In genomic region chr1:166910396-166910994, GRCh38 we compare ENCODE assay signal across 1 cellular context.
TF ChIP-seq lines count a peak whose summit lies in the region.

No MANE protein-coding gene starts in this region.

TF ChIP-seq in K562, 482 proteins besides CTCF, POLR2A, EP300 and RAD21 (continued from another document and continues in another):
- TF ChIP-seq, protein P1, sequence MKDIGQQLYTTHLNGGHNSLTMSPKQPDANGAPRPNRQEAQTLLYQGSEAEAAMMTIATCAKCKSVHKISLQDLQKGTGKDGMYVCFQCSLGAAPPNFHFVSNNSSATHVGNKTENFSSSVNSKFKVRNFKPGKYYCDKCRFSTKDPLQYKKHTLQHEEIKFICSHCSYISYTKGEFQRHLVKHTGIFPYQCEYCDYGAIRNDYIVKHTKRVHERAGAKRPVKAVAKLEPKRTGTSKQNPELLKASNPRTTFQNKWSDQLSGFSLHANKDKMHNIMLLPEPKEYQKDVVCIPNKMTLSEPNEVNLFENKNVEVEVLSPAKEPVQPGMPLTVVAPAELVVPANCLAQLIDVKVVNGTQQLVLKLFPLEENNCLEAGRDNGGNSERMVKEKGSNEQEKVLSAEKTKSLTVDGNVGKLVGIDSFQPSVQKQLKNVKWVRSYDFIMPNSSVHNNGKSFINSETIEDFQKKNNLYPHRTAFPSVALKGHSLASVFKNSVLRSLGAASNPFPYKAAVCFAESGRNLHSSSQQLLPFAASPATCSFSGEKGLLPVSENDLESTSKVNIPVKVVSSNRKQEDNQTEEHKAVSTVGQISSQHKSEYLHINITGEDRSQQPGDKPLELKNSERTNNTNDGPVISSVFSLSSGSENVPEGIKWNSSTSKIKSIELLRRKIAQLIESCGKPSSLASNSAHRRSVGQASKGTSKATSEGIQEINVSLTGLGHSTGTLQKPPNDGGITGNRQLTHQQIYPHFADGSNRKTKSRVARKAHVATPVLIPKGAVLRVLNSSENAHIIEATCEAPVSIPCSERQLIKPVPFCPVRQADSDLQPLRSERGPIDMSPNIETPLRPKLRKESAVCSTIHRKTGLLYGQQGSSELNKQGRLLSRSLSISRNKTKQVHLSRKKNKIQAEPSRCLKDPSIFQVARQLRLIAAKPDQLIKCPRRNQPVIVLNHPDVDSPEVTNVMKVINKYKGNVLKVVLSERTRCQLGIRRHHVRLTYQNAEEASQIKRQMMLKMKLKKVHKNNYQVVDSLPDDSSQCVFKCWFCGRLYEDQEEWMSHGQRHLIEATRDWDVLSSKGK (CRISPR knock-in tag; IDR thresholded peaks at IDR 0.05) = no peak
- TF ChIP-seq, protein P2, sequence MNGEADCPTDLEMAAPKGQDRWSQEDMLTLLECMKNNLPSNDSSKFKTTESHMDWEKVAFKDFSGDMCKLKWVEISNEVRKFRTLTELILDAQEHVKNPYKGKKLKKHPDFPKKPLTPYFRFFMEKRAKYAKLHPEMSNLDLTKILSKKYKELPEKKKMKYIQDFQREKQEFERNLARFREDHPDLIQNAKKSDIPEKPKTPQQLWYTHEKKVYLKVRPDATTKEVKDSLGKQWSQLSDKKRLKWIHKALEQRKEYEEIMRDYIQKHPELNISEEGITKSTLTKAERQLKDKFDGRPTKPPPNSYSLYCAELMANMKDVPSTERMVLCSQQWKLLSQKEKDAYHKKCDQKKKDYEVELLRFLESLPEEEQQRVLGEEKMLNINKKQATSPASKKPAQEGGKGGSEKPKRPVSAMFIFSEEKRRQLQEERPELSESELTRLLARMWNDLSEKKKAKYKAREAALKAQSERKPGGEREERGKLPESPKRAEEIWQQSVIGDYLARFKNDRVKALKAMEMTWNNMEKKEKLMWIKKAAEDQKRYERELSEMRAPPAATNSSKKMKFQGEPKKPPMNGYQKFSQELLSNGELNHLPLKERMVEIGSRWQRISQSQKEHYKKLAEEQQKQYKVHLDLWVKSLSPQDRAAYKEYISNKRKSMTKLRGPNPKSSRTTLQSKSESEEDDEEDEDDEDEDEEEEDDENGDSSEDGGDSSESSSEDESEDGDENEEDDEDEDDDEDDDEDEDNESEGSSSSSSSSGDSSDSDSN (IDR thresholded peaks at IDR 0.05; ENCODE audit: borderline replicate concordance in 1 of 2, low read depth in 2 of 2, low read length in 2 of 2) = no peak
- TF ChIP-seq CTBP1 (IDR thresholded peaks at IDR 0.05; ENCODE audit: borderline replicate concordance) (peak; percentile 70; the same call in 1 of the 2 replicates), RAD51 (IDR thresholded peaks at IDR 0.05; ENCODE audit: borderline replicate concordance, low read depth) (peak; percentile 55; the same call in 1 of the 2 replicates), SAFB2 (IDR thresholded peaks at IDR 0.05; ENCODE audit: borderline replicate concordance, low read depth, low read length, severe bottlenecking) (no peak), KAT2B (IDR thresholded peaks at IDR 0.05; ENCODE audit: low read depth, low read length) (no peak), PML (IDR thresholded peaks at IDR 0.05; ENCODE audit: low read length) (no peak), MCM7 (IDR thresholded peaks at IDR 0.05) (no peak), RBM22 (IDR thresholded peaks at IDR 0.05; ENCODE audit: low read depth, low read length, poor library complexity, severe bottlenecking) (no peak), E2F8 (IDR thresholded peaks at IDR 0.05; ENCODE audit: low read depth, partially characterized antibody) (no peak), HEY1 (CRISPR knock-in tag; IDR thresholded peaks at IDR 0.05; ENCODE audit: borderline replicate concordance) (no peak), POLR2H (tag; IDR thresholded peaks at IDR 0.05; ENCODE audit: low read depth) (no peak), SIN3B (IDR thresholded peaks at IDR 0.05; ENCODE audit: low read depth) (no peak), ZNF41 (CRISPR knock-in tag; conservative IDR thresholded peaks at IDR 0.05) (no peak), CEBPG (CRISPR knock-in tag; IDR thresholded peaks at IDR 0.05) (no peak), CEBPG (tag; conservative IDR thresholded peaks at IDR 0.05 in 1 of 2, IDR thresholded peaks at IDR 0.05 in 1 of 2) (no peak), SPI1 (IDR thresholded peaks at IDR 0.05; ENCODE audit: borderline replicate concordance, low read depth, low read length) (0 out of 2 replicates have a peak, but pooled peaks have one; percentile 8), MNT (conservative IDR thresholded peaks at IDR 0.05) (peak in 1 of 2 experiments; percentile 43; a peak in 1 of 4 replicates), TEAD4 (IDR thresholded peaks at IDR 0.05; ENCODE audit: low read length) (peak; percentile 33; the same call in 1 of the 2 replicates), TEAD4 (CRISPR knock-in tag; IDR thresholded peaks at IDR 0.05; ENCODE audit: borderline replicate concordance) (no peak), ZNF354B (CRISPR knock-in tag; IDR thresholded peaks at IDR 0.05) (no peak), SMAD4 (CRISPR knock-in tag; conservative IDR thresholded peaks at IDR 0.05) (no peak), ELF1 (tag; IDR thresholded peaks at IDR 0.05) (peak; percentile 73)
- TF ChIP-seq, protein P3, sequence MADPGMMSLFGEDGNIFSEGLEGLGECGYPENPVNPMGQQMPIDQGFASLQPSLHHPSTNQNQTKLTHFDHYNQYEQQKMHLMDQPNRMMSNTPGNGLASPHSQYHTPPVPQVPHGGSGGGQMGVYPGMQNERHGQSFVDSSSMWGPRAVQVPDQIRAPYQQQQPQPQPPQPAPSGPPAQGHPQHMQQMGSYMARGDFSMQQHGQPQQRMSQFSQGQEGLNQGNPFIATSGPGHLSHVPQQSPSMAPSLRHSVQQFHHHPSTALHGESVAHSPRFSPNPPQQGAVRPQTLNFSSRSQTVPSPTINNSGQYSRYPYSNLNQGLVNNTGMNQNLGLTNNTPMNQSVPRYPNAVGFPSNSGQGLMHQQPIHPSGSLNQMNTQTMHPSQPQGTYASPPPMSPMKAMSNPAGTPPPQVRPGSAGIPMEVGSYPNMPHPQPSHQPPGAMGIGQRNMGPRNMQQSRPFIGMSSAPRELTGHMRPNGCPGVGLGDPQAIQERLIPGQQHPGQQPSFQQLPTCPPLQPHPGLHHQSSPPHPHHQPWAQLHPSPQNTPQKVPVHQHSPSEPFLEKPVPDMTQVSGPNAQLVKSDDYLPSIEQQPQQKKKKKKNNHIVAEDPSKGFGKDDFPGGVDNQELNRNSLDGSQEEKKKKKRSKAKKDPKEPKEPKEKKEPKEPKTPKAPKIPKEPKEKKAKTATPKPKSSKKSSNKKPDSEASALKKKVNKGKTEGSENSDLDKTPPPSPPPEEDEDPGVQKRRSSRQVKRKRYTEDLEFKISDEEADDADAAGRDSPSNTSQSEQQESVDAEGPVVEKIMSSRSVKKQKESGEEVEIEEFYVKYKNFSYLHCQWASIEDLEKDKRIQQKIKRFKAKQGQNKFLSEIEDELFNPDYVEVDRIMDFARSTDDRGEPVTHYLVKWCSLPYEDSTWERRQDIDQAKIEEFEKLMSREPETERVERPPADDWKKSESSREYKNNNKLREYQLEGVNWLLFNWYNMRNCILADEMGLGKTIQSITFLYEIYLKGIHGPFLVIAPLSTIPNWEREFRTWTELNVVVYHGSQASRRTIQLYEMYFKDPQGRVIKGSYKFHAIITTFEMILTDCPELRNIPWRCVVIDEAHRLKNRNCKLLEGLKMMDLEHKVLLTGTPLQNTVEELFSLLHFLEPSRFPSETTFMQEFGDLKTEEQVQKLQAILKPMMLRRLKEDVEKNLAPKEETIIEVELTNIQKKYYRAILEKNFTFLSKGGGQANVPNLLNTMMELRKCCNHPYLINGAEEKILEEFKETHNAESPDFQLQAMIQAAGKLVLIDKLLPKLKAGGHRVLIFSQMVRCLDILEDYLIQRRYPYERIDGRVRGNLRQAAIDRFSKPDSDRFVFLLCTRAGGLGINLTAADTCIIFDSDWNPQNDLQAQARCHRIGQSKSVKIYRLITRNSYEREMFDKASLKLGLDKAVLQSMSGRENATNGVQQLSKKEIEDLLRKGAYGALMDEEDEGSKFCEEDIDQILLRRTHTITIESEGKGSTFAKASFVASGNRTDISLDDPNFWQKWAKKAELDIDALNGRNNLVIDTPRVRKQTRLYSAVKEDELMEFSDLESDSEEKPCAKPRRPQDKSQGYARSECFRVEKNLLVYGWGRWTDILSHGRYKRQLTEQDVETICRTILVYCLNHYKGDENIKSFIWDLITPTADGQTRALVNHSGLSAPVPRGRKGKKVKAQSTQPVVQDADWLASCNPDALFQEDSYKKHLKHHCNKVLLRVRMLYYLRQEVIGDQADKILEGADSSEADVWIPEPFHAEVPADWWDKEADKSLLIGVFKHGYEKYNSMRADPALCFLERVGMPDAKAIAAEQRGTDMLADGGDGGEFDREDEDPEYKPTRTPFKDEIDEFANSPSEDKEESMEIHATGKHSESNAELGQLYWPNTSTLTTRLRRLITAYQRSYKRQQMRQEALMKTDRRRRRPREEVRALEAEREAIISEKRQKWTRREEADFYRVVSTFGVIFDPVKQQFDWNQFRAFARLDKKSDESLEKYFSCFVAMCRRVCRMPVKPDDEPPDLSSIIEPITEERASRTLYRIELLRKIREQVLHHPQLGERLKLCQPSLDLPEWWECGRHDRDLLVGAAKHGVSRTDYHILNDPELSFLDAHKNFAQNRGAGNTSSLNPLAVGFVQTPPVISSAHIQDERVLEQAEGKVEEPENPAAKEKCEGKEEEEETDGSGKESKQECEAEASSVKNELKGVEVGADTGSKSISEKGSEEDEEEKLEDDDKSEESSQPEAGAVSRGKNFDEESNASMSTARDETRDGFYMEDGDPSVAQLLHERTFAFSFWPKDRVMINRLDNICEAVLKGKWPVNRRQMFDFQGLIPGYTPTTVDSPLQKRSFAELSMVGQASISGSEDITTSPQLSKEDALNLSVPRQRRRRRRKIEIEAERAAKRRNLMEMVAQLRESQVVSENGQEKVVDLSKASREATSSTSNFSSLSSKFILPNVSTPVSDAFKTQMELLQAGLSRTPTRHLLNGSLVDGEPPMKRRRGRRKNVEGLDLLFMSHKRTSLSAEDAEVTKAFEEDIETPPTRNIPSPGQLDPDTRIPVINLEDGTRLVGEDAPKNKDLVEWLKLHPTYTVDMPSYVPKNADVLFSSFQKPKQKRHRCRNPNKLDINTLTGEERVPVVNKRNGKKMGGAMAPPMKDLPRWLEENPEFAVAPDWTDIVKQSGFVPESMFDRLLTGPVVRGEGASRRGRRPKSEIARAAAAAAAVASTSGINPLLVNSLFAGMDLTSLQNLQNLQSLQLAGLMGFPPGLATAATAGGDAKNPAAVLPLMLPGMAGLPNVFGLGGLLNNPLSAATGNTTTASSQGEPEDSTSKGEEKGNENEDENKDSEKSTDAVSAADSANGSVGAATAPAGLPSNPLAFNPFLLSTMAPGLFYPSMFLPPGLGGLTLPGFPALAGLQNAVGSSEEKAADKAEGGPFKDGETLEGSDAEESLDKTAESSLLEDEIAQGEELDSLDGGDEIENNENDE (IDR thresholded peaks at IDR 0.05; ENCODE audit: low read depth, low read length) = no peak
- TF ChIP-seq, protein P4, sequence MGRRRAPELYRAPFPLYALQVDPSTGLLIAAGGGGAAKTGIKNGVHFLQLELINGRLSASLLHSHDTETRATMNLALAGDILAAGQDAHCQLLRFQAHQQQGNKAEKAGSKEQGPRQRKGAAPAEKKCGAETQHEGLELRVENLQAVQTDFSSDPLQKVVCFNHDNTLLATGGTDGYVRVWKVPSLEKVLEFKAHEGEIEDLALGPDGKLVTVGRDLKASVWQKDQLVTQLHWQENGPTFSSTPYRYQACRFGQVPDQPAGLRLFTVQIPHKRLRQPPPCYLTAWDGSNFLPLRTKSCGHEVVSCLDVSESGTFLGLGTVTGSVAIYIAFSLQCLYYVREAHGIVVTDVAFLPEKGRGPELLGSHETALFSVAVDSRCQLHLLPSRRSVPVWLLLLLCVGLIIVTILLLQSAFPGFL (CRISPR knock-in tag; IDR thresholded peaks at IDR 0.05) = no peak
